In the genomic region with DNA sequence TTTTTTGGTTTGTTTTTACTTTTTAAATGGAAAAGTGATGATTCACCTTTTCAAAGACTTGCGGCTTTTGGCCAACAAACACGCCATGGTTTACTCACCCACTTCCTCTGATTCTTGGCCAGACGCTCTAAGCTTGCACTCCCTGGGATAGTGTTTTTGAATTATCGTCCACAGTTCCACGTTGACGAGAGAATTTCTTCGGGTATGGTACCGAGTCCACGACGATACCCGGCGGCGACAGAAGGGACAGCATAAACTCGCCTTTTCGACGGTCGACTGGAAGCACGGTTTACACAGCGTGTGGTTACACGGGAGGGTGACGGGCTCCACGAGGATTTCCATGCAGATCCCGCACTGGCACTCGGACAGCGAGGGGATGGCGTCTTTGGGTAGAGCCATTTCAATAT, we compare ENCODE assay signal across 8 cellular contexts. TPM values are rescaled to one million over a fixed set of nuclear protein-coding genes. Genes with fewer than 3 reads are reported as not detected.
DNase-seq lines count a peak whose midpoint lies in the region; ATAC-seq and TF ChIP-seq lines count a peak whose summit lies in the region.

No MANE protein-coding gene starts in this region.

- ATAC-seq in GM18861 (IDR thresholded peaks at IDR 0.05; ENCODE audit: unreplicated experiment), result no peak

- no peaks in the 10 kb centered on the region for H3K36me3 ChIP-seq in liver (ENCODE audit: control insufficient read depth in 4 of 4, insufficient read depth in 3 of 4, low read depth in 1 of 4, low read length in 3 of 4)

- under 1% methylated on average over 26 of the region's 26 CpGs for WGBS in liver

- DNase-seq in ELR (ENCODE audit: low read depth), result peak; percentile 96
- peak; percentile 16 for DNase-seq in HEK293T (ENCODE audit: extremely low spot score)
- DNase-seq in NCI-H2029 treated with DMSO at 0.1 percent for 48 hours (lab: John Stamatoyannopoulos, UW), result peak; percentile 29
- peak; percentile 52 to 53 for DNase-seq in activated CD4-positive, alpha-beta T cell treated with anti-CD3 and anti-CD28 coated beads, Interleukin-2, amount 50 U/mL, for 4 hours
- peak; percentile 78 to 92 for DNase-seq in dermis microvascular lymphatic vessel endothelial cell (ENCODE audit: low read depth in 2 of 2)
- peak; percentile 28 for DNase-seq in stimulated activated CD4-positive, alpha-beta T cell treated with anti-CD3 and anti-CD28 coated beads, Interleukin-4, amount 100 ng/mL, for 1 hour

- peaks cover 4 to 19% (median 13%) of the 10 kb centered on the region in 4 donors for H3K4me1 ChIP-seq in liver (ENCODE audit: control insufficient read depth in 4 of 4, insufficient read depth in 4 of 4, low read length in 3 of 4)

- peaks cover 2 to 9% (median 7%) of the 10 kb centered on the region in 4 donors for H3K9me3 ChIP-seq in liver (ENCODE audit: control insufficient read depth in 4 of 4, low read length in 3 of 4)

- H3K9ac ChIP-seq in liver (ENCODE audit: low read depth in 1 of 2, low read length in 2 of 2), result peak overlapping the region; percentile 90 to 93

- H3K4me3 ChIP-seq in liver (ENCODE audit: low read depth in 1 of 3, low read length in 3 of 3), result peak overlapping the region; percentile 78 to 91 (median 83)

- no peak for TF ChIP-seq RAD21 in liver (IDR thresholded peaks at IDR 0.05)

- TF ChIP-seq CTCF in liver (IDR thresholded peaks at IDR 0.05; ENCODE audit: low read depth, low read length, missing input control), result no peak

- POLR2A ChIA-PET in HEK293T (lab: Yijun Ruan, JAX), result no interaction called here

- H3K27me3 ChIP-seq in liver (ENCODE audit: control insufficient read depth in 4 of 4, insufficient read depth in 4 of 4, low read length in 3 of 4), result no peaks in the 10 kb centered on the region

- H3K27ac ChIP-seq in liver (ENCODE audit: low read depth in 1 of 2, low read length in 2 of 2), result peak overlapping the region; percentile 94

- CTCF ChIA-PET in HEK293T (lab: Yijun Ruan, JAX), result no interaction called here

TF ChIP-seq in HEK293T, 16 proteins besides CTCF, POLR2A, EP300 and RAD21:
- TF ChIP-seq FOXM1 (IDR thresholded peaks at IDR 0.05; ENCODE audit: borderline replicate concordance), result no peak
- TF ChIP-seq FOXK2 (IDR thresholded peaks at IDR 0.05), result no peak
- no peak for TF ChIP-seq LEF1 (IDR thresholded peaks at IDR 0.05; ENCODE audit: borderline replicate concordance)
- TF ChIP-seq HDGF (IDR thresholded peaks at IDR 0.05; ENCODE audit: borderline replicate concordance), result no peak
- no peak for TF ChIP-seq TARDBP (IDR thresholded peaks at IDR 0.05)
- TF ChIP-seq ELF4 (IDR thresholded peaks at IDR 0.05), result no peak
- TF ChIP-seq, protein P1, sequence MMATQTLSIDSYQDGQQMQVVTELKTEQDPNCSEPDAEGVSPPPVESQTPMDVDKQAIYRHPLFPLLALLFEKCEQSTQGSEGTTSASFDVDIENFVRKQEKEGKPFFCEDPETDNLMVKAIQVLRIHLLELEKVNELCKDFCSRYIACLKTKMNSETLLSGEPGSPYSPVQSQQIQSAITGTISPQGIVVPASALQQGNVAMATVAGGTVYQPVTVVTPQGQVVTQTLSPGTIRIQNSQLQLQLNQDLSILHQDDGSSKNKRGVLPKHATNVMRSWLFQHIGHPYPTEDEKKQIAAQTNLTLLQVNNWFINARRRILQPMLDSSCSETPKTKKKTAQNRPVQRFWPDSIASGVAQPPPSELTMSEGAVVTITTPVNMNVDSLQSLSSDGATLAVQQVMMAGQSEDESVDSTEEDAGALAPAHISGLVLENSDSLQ (IDR thresholded peaks at IDR 0.05), result no peak

TF ChIP-seq in liver, 16 proteins besides CTCF, POLR2A, EP300 and RAD21:
- TF ChIP-seq, protein P2, sequence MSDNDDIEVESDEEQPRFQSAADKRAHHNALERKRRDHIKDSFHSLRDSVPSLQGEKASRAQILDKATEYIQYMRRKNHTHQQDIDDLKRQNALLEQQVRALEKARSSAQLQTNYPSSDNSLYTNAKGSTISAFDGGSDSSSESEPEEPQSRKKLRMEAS (IDR thresholded peaks at IDR 0.05), result peak; percentile 22
- no peak for TF ChIP-seq REST (IDR thresholded peaks at IDR 0.05)
- no peak for TF ChIP-seq RXRA (IDR thresholded peaks at IDR 0.05)
- TF ChIP-seq HNF4G (IDR thresholded peaks at IDR 0.05), result no peak
- no peak for TF ChIP-seq GABPA (IDR thresholded peaks at IDR 0.05 in 1 of 2, conservative IDR thresholded peaks at IDR 0.05 in 1 of 2)
- TF ChIP-seq FOXA2 (IDR thresholded peaks at IDR 0.05), result no peak
- TF ChIP-seq HNF4A (conservative IDR thresholded peaks at IDR 0.05), result no peak
- peak; percentile 61 for TF ChIP-seq YY1 (IDR thresholded peaks at IDR 0.05)
- TF ChIP-seq JUND (IDR thresholded peaks at IDR 0.05), result peak in 1 of 2 donors; percentile 36
- no peak for TF ChIP-seq ATF3 (IDR thresholded peaks at IDR 0.05)
- no peak for TF ChIP-seq SP1 (IDR thresholded peaks at IDR 0.05)
- TF ChIP-seq FOXA1 (IDR thresholded peaks at IDR 0.05), result no peak
- TF ChIP-seq NR2F2 (IDR thresholded peaks at IDR 0.05), result no peak
- no peak for TF ChIP-seq TAF1 (conservative IDR thresholded peaks at IDR 0.05)
- TF ChIP-seq EGR1 (IDR thresholded peaks at IDR 0.05; ENCODE audit: low read depth in 2 of 2), result no peak
- TF ChIP-seq, protein P3, sequence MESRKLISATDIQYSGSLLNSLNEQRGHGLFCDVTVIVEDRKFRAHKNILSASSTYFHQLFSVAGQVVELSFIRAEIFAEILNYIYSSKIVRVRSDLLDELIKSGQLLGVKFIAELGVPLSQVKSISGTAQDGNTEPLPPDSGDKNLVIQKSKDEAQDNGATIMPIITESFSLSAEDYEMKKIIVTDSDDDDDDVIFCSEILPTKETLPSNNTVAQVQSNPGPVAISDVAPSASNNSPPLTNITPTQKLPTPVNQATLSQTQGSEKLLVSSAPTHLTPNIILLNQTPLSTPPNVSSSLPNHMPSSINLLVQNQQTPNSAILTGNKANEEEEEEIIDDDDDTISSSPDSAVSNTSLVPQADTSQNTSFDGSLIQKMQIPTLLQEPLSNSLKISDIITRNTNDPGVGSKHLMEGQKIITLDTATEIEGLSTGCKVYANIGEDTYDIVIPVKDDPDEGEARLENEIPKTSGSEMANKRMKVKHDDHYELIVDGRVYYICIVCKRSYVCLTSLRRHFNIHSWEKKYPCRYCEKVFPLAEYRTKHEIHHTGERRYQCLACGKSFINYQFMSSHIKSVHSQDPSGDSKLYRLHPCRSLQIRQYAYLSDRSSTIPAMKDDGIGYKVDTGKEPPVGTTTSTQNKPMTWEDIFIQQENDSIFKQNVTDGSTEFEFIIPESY (IDR thresholded peaks at IDR 0.05), result no peak

RNA-seq across cellular contexts. Expression of gene RNF168, which starts 0.8 kb away (rescaled TPM):
- total RNA-seq in dermis microvascular lymphatic vessel endothelial cell (19.5 and 21.2 TPM in 2 replicates), liver (10 to 100 TPM in 1 of 2 donors, 1 to 10 TPM in 1; 9.2 to 10.0 TPM)
- polyA plus RNA-seq in liver, result 1 to 10 TPM; 3.4 to 5.5 TPM

RNA-seq across cellular contexts. Expression of gene SMCO1, which starts 12.4 kb away (rescaled TPM):
- total RNA-seq in dermis microvascular lymphatic vessel endothelial cell (not detected in 2 replicates), liver (under 1 TPM in 1 of 2 donors, not detected in 1; 0.05 TPM)
- not detected for polyA plus RNA-seq in liver

Comparison
In these comparisons a context has a peak if more than half of its experiments do, and no peak if none do; other contexts are left out.
1. DNase-seq: peak in every context shown above with its lines; median percentile 96 in ELR; 85 in dermis microvascular lymphatic vessel endothelial cell; 52 in activated CD4-positive, alpha-beta T cell treated with anti-CD3 and anti-CD28 coated beads, Interleukin-2, amount 50 U/mL, for 4 hours; 29 in NCI-H2029 treated with DMSO at 0.1 percent for 48 hours; 28 in stimulated activated CD4-positive, alpha-beta T cell treated with anti-CD3 and anti-CD28 coated beads, Interleukin-4, amount 100 ng/mL, for 1 hour; 16 in HEK293T.